In the genomic region with DNA sequence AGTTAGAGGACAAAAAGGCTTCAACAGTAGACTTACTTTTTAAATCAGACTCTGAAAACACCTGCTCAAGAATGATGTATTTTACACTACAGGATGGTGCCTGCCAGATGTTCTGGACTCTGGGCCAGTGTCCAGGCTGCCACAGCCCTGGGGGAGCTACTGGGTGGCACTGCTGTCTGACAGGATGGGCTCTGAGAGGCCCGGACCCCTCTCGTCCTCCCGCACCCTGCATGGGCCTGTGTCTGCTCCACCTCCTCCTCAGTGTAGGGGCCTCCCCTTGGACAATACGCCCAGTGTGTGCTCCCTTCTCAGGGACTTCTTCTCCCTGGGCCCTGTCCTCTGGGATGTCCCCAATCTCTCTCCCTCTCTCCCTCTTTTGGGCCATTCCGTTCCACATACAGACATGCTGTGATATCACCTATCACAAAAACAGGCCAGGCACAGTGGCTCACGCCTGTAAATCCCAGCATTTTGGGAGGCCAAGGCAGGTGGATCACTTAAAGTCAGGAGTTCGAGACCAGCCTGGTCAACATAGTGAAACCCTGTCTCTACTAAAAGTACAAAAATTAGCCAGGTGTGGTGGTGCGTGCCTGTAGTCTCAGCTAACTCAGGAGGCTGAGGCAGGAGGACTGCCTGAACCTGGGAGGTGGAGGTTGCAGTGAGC, we compare ENCODE assay signal across 21 cellular contexts. TPM values are rescaled to one million over a fixed set of nuclear protein-coding genes. Genes with fewer than 3 reads are reported as not detected.
DNase-seq lines count a peak whose midpoint lies in the region; ATAC-seq and TF ChIP-seq lines count a peak whose summit lies in the region.
"Had no signal": no experiment of that assay in that cellular context is flagged by ENCODE, and none has a peak within 500 bp of the region (broad histone marks: within the 10 kb centered on the region; RNA-seq: fewer than 3 reads in every experiment).

No MANE protein-coding gene starts in this region.

- H3K27me3 ChIP-seq in left ventricle myocardium inferior (ENCODE audit: low read depth) = peaks cover 47% of the 10 kb centered on the region
- no peaks in the 10 kb centered on the region for H3K27me3 ChIP-seq in endodermal cell (ENCODE audit: control insufficient read depth, insufficient read depth, low read length, poor library complexity, severe bottlenecking)
- no peaks in the 10 kb centered on the region for H3K27me3 ChIP-seq in uterus
- H3K27me3 ChIP-seq in psoas muscle (ENCODE audit: insufficient read depth in 3 of 3, low read length in 2 of 3) = no peaks in the 10 kb centered on the region
- H3K27me3 ChIP-seq: upper lobe of left lung had no signal

- ATAC-seq in left ventricle myocardium superior (no peak), psoas muscle (no peak)

- H3K27ac Mint-ChIP-seq in endodermal cell = peak overlapping the region; percentile 97
- H3K27ac Mint-ChIP-seq in osteocyte (ENCODE audit: unreplicated experiment) = peak overlapping the region; percentile 84
- H3K27ac Mint-ChIP-seq: dendritic cell treated with granulocyte-macrophage colony-stimulating factor and Interleukin-4, amounts not matched to agents 40 ng/mL and 50 ng/mL, for 4 days had no signal

- H3K36me3 ChIP-seq in left ventricle myocardium inferior (peaks cover 3% of the 10 kb centered on the region), endodermal cell (ENCODE audit: control insufficient read depth, insufficient read depth, low read length) (peaks cover 58% of the 10 kb centered on the region), uterus (no peaks in the 10 kb centered on the region), psoas muscle (ENCODE audit: insufficient read depth in 1 of 2, low read depth in 1 of 2) (peaks cover 0 to 2% of the 10 kb centered on the region in 2 donors)
- H3K36me3 ChIP-seq: neutrophil, upper lobe of left lung had no signal

- no peaks in the 10 kb centered on the region for H3K27me3 Mint-ChIP-seq in endodermal cell (ENCODE audit: insufficient read depth)
- no peaks in the 10 kb centered on the region for H3K27me3 Mint-ChIP-seq in osteocyte (ENCODE audit: unreplicated experiment)

- peaks cover 17% of the 10 kb centered on the region for H3K4me1 Mint-ChIP-seq in endodermal cell
- H3K4me1 Mint-ChIP-seq in osteocyte (ENCODE audit: unreplicated experiment) = peaks cover 58% of the 10 kb centered on the region

- H3K9me3 Mint-ChIP-seq in endodermal cell (peaks cover 22% of the 10 kb centered on the region), osteocyte (ENCODE audit: unreplicated experiment) (no peaks in the 10 kb centered on the region)
- H3K9me3 Mint-ChIP-seq: dendritic cell treated with granulocyte-macrophage colony-stimulating factor and Interleukin-4, amounts not matched to agents 40 ng/mL and 50 ng/mL, for 4 days had no signal

- no peak for TF ChIP-seq POLR2A in uterus (IDR thresholded peaks at IDR 0.05)

- 92% methylated on average over 8 of the region's 8 CpGs for WGBS in endodermal cell (ENCODE audit: insufficient coverage in 1 of 2, insufficient read length in 1 of 2), 2 experiments
- 85 to 90% (median 87%) methylated on average over 8 of the region's 8 CpGs for WGBS in psoas muscle, 3 donors

- H3K36me3 Mint-ChIP-seq in endodermal cell (ENCODE audit: low read depth) (peaks cover 50% of the 10 kb centered on the region), osteocyte (ENCODE audit: unreplicated experiment) (peaks cover 41% of the 10 kb centered on the region)

- H3K4me1 ChIP-seq in left ventricle myocardium inferior (peaks cover 6% of the 10 kb centered on the region), endodermal cell (ENCODE audit: control insufficient read depth, insufficient read depth, low read length) (peaks cover 16% of the 10 kb centered on the region), uterus (peaks cover 0 to 10% of the 10 kb centered on the region in 2 donors), psoas muscle (no peaks in the 10 kb centered on the region)

- intact Hi-C loops in left ventricle myocardium inferior (cut with micrococcal nuclease) (no loop called here), left ventricle myocardium superior (cut with micrococcal nuclease) (no loop called here), uterus (cut with DNase I; ENCODE audit: low total_unique reads) (no loop called here), psoas muscle (cut with DNase I) (loop anchor here in 1 of 2 donors (2.0 to 10.0 kb wide), 2 partner anchors 35 to 205 kb away; no protein-coding TSS in a partner anchor)

- H3K4me3 Mint-ChIP-seq in endodermal cell (no peak overlapping the region), osteocyte (ENCODE audit: unreplicated experiment) (no peak overlapping the region)
- H3K4me3 Mint-ChIP-seq: dendritic cell treated with granulocyte-macrophage colony-stimulating factor and Interleukin-4, amounts not matched to agents 40 ng/mL and 50 ng/mL, for 4 days had no signal

- H3K9me3 ChIP-seq in left ventricle myocardium inferior (replicated peaks) = no peaks in the 10 kb centered on the region
- no peaks in the 10 kb centered on the region for H3K9me3 ChIP-seq in endodermal cell (ENCODE audit: control insufficient read depth, low read length)
- no peaks in the 10 kb centered on the region for H3K9me3 ChIP-seq in uterus
- H3K9me3 ChIP-seq in psoas muscle = no peaks in the 10 kb centered on the region
- H3K9me3 ChIP-seq: heart left ventricle, neutrophil, upper lobe of left lung had no signal

- TF ChIP-seq CTCF in left ventricle myocardium inferior (IDR thresholded peaks at IDR 0.05; ENCODE audit: borderline replicate concordance) (no peak), endodermal cell (conservative IDR thresholded peaks at IDR 0.05) (no peak), osteocyte (IDR thresholded peaks at IDR 0.05) (no peak), uterus (IDR thresholded peaks at IDR 0.05) (no peak), psoas muscle (IDR thresholded peaks at IDR 0.05) (no peak)

- DNase-seq in left ventricle myocardium inferior (no peak), left ventricle myocardium superior (no peak), endodermal cell (no peak), osteocyte (ENCODE audit: extremely low spot score, unreplicated experiment) (no peak), uterus (no peak), NCI-H146 (lab: John Stamatoyannopoulos, UW) (no peak), psoas muscle (no peak), cerebellum (ENCODE audit: low spot score) (no peak)
- DNase-seq: activated CD4-positive, alpha-beta T cell treated with anti-CD3 and anti-CD28 coated beads, Interleukin-2, amount 50 U/mL, for 4 hours; activated effector memory CD4-positive, alpha-beta T cell treated with Interleukin-2 at 50 U/mL for 16 hours; DMS79; Kasumi-1; NCI-H1048; NCI-H2029 treated with DMSO at 0.1 percent for 48 hours; NCI-H82 had no signal

- no peak overlapping the region for H3K9ac ChIP-seq in endodermal cell (ENCODE audit: extremely low read depth, low read length, poor library complexity, severe bottlenecking)

- peak overlapping the region; percentile 62 for H3K27ac ChIP-seq in left ventricle myocardium inferior (replicated peaks)
- no peak overlapping the region for H3K27ac ChIP-seq in endodermal cell (ENCODE audit: low read depth, low read length)
- H3K27ac ChIP-seq in uterus = peak overlapping the region; percentile 62 to 82
- no peak overlapping the region for H3K27ac ChIP-seq in psoas muscle
- H3K27ac ChIP-seq: neutrophil had no signal

- H3K4me3 ChIP-seq in left ventricle myocardium inferior (no peak overlapping the region), endodermal cell (ENCODE audit: low read length) (no peak overlapping the region), uterus (no peak overlapping the region), psoas muscle (no peak overlapping the region)
- H3K4me3 ChIP-seq: heart left ventricle, upper lobe of left lung had no signal

RNA-seq across cellular contexts. Expression of gene GFPT2, which starts 23.4 kb away (rescaled TPM):
- total RNA-seq in left ventricle myocardium inferior (8.4 TPM), left ventricle myocardium superior (15.3 TPM), endodermal cell (10 to 100 TPM; 19.5 to 37.3 TPM), osteocyte (70.7 and 80.0 TPM in 2 replicates), uterus (100 to 1,000 TPM in 1 of 4 donors, 10 to 100 TPM in 3; 18.2 to 118 (median 47.8) TPM), psoas muscle (1 to 10 TPM; 4.4 to 7.2 (median 6.5) TPM), cerebellum (38.2 TPM)
- 26.7 TPM for polyA plus RNA-seq in endodermal cell (2013, experiment 1 of 2)
- polyA plus RNA-seq in endodermal cell (2013, experiment 2 of 2) = 23.6 TPM
- polyA plus RNA-seq in psoas muscle = 1 to 10 TPM; 2.0 to 2.4 (median 2.4) TPM
- total RNA-seq: OCI-LY7; T-helper 1 cell treated with Interleukin-12 subunit alpha and Interleukin-12 subunit beta and Interleukin-4 antibody, amounts not matched to agents 30 ng/mL and 1 ng/mL, for 36 hours had no signal

RNA-seq across cellular contexts. Expression of gene MAPK9, which starts 37.9 kb away (rescaled TPM):
- 40.9 TPM for total RNA-seq in left ventricle myocardium inferior
- 46.5 TPM for total RNA-seq in left ventricle myocardium superior
- 10 to 100 TPM; 45.6 to 51.8 TPM for total RNA-seq in endodermal cell
- 27.7 TPM for polyA plus RNA-seq in endodermal cell (2013, experiment 1 of 2)
- polyA plus RNA-seq in endodermal cell (2013, experiment 2 of 2) = 26.4 TPM
- total RNA-seq in osteocyte = 30.0 and 31.8 TPM in 2 replicates
- 10 to 100 TPM in 3 of 4 donors, 1 to 10 TPM in 1; 9.2 to 45.1 (median 33.3) TPM for total RNA-seq in uterus
- total RNA-seq in psoas muscle = 10 to 100 TPM; 32.1 to 35.9 (median 34.6) TPM
- 10 to 100 TPM; 16.1 to 40.1 (median 17.1) TPM for polyA plus RNA-seq in psoas muscle
- 76.6 TPM for total RNA-seq in cerebellum

Comparison
In these comparisons a context has a peak if more than half of its experiments do, and no peak if none do; other contexts are left out.
1. H3K27ac ChIP-seq: peak in left ventricle myocardium inferior (single experiment) and uterus (2 of 2); none in endodermal cell (single experiment) and psoas muscle (single experiment).